In genomic region chr14:90546767-90547166, GRCh38 we compare ENCODE assay signal across 1 cellular context.
TF ChIP-seq lines count a peak whose summit lies in the region.

No MANE protein-coding gene starts in this region.

TF ChIP-seq in GM23338, 12 proteins besides CTCF, POLR2A, EP300 and RAD21:
- TF ChIP-seq, protein P1, sequence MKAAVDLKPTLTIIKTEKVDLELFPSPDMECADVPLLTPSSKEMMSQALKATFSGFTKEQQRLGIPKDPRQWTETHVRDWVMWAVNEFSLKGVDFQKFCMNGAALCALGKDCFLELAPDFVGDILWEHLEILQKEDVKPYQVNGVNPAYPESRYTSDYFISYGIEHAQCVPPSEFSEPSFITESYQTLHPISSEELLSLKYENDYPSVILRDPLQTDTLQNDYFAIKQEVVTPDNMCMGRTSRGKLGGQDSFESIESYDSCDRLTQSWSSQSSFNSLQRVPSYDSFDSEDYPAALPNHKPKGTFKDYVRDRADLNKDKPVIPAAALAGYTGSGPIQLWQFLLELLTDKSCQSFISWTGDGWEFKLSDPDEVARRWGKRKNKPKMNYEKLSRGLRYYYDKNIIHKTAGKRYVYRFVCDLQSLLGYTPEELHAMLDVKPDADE (IDR thresholded peaks at IDR 0.05): no peak
- no peak for TF ChIP-seq ZNF114 (CRISPR knock-in tag; IDR thresholded peaks at IDR 0.05)
- TF ChIP-seq STAT1 (IDR thresholded peaks at IDR 0.05; ENCODE audit: unreplicated experiment): no peak
- no peak for TF ChIP-seq NANOG (IDR thresholded peaks at IDR 0.05; ENCODE audit: borderline replicate concordance)
- TF ChIP-seq POLR2AphosphoS5 (IDR thresholded peaks at IDR 0.05; ENCODE audit: low read depth): no peak
- TF ChIP-seq EZH2 (IDR thresholded peaks at IDR 0.05; ENCODE audit: low read depth, unreplicated experiment): no peak
- no peak for TF ChIP-seq JUNB (IDR thresholded peaks at IDR 0.05; ENCODE audit: unreplicated experiment)
- TF ChIP-seq ZNF331 (CRISPR knock-in tag; IDR thresholded peaks at IDR 0.05; ENCODE audit: low read depth): no peak
- TF ChIP-seq ZNF462 (CRISPR knock-in tag; IDR thresholded peaks at IDR 0.05): no peak
- TF ChIP-seq EZH2phosphoT487 (IDR thresholded peaks at IDR 0.05; ENCODE audit: unreplicated experiment): no peak
- TF ChIP-seq, protein P2, sequence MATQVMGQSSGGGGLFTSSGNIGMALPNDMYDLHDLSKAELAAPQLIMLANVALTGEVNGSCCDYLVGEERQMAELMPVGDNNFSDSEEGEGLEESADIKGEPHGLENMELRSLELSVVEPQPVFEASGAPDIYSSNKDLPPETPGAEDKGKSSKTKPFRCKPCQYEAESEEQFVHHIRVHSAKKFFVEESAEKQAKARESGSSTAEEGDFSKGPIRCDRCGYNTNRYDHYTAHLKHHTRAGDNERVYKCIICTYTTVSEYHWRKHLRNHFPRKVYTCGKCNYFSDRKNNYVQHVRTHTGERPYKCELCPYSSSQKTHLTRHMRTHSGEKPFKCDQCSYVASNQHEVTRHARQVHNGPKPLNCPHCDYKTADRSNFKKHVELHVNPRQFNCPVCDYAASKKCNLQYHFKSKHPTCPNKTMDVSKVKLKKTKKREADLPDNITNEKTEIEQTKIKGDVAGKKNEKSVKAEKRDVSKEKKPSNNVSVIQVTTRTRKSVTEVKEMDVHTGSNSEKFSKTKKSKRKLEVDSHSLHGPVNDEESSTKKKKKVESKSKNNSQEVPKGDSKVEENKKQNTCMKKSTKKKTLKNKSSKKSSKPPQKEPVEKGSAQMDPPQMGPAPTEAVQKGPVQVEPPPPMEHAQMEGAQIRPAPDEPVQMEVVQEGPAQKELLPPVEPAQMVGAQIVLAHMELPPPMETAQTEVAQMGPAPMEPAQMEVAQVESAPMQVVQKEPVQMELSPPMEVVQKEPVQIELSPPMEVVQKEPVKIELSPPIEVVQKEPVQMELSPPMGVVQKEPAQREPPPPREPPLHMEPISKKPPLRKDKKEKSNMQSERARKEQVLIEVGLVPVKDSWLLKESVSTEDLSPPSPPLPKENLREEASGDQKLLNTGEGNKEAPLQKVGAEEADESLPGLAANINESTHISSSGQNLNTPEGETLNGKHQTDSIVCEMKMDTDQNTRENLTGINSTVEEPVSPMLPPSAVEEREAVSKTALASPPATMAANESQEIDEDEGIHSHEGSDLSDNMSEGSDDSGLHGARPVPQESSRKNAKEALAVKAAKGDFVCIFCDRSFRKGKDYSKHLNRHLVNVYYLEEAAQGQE (IDR thresholded peaks at IDR 0.05; ENCODE audit: unreplicated experiment): no peak
- TF ChIP-seq CREB1 (CRISPR knock-in tag; IDR thresholded peaks at IDR 0.05; ENCODE audit: low read depth): no peak
